Comparison of ENCODE assay signal across 8 cellular contexts in genomic region chr17:5419356-5419958, GRCh38.
DNase-seq lines count a peak whose midpoint lies in the region; ATAC-seq lines count a peak whose summit lies in the region.

TSS of gene NUP88 (minus strand) at chr17:5419662. CDS start at chr17:5419650, 12 bp downstream.

- DNase-seq in AG08396 (ENCODE audit: low spot score) (peak; percentile 97), NCI-H345 treated with DMSO at 0.1 percent for 48 hours (lab: John Stamatoyannopoulos, UW; ENCODE audit: unreplicated experiment) (peak; percentile 92), inferior parietal cortex (ENCODE audit: extremely low spot score) (peak; percentile 99)
- peak; percentile 79 to 94 (median 92) for DNase-seq in activated CD4-positive, CD25-positive, alpha-beta regulatory T cell (lab: John Stamatoyannopoulos, UW)
- DNase-seq in central memory CD4-positive, alpha-beta T cell = peak; percentile 97
- peak; percentile 95 for DNase-seq in stimulated activated CD4-positive, alpha-beta T cell treated with anti-CD3 and anti-CD28 coated beads, Interleukin-12 subunit alpha, Interleukin-12 subunit beta, amount 100 ng/mL, for 24 hours (ENCODE audit: low read depth in 2 of 2)

- peak; percentile 91 for ATAC-seq in GM19023 (IDR thresholded peaks at IDR 0.05; ENCODE audit: unreplicated experiment)
- peak; percentile 96 for ATAC-seq in HG03280 (IDR thresholded peaks at IDR 0.05; ENCODE audit: unreplicated experiment)

Comparison
In these comparisons a context has a peak if more than half of its experiments do, and no peak if none do; other contexts are left out.
1. Peak in every context shown above with its lines: DNase-seq and ATAC-seq.